ENCODE assay signal across 11 cellular contexts in genomic region chr1:185263780-185264179, GRCh38.
"Had no signal": no experiment of that assay in that cellular context is flagged by ENCODE, and none has a peak within 500 bp of the region (broad histone marks: within the 10 kb centered on the region; RNA-seq: fewer than 3 reads in every experiment).

No MANE protein-coding gene starts in this region.

- H3K9me3 ChIP-seq: HAP-1 had no signal

- H2AFZ ChIP-seq: GM23248, GM23338 had no signal

- H3K4me3 ChIP-seq: GM23248, GM23338, HAP-1 had no signal

- H3K4me2 ChIP-seq: GM23338 had no signal

- H3K4me3 Mint-ChIP-seq: GM23338, H9, HFFc6 had no signal

- H3K27ac ChIP-seq: GM23248 had no signal

- H3K27ac Mint-ChIP-seq: GM23338, H9, HFFc6 had no signal

- ATAC-seq: GM23338, HCT116 had no signal

- H3K9me3 Mint-ChIP-seq: GM23338, H9, HFFc6 had no signal

- FAIRE-seq: H1, H54 had no signal

- H3K36me3 ChIP-seq: HAP-1 had no signal

- H3K4me1 Mint-ChIP-seq: GM23338, H9 had no signal

- DNase-seq: GM23248, GOT3, H7, H9, HCEC 1CT, HFFc6 had no signal

- H3K9ac ChIP-seq: GM23248 had no signal
